ENCODE assay signal across 1 cellular context in the genomic region with DNA sequence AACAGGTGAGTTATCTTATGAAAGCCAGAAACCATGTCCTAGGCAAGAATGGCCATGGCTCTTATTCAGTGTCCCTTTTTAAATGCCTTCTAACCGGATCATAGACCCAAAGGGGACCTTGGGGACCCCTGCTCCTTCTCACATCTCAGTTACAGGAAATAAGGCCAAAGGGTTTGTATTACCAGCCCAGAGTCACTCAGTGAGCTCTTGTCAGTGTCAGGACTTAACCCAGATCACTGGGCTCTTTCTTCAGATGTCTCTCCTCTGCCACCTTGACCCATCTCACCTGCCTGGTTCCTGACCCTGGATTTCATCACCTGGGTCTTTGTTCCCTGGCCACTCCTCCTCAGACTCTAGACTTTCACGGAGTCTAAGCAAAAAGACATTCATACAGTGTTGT.
TF ChIP-seq lines count a peak whose summit lies in the region.

No MANE protein-coding gene starts in this region.

TF ChIP-seq in GM12878, 131 proteins besides CTCF, POLR2A, EP300 and RAD21:
- TF ChIP-seq, protein P1, sequence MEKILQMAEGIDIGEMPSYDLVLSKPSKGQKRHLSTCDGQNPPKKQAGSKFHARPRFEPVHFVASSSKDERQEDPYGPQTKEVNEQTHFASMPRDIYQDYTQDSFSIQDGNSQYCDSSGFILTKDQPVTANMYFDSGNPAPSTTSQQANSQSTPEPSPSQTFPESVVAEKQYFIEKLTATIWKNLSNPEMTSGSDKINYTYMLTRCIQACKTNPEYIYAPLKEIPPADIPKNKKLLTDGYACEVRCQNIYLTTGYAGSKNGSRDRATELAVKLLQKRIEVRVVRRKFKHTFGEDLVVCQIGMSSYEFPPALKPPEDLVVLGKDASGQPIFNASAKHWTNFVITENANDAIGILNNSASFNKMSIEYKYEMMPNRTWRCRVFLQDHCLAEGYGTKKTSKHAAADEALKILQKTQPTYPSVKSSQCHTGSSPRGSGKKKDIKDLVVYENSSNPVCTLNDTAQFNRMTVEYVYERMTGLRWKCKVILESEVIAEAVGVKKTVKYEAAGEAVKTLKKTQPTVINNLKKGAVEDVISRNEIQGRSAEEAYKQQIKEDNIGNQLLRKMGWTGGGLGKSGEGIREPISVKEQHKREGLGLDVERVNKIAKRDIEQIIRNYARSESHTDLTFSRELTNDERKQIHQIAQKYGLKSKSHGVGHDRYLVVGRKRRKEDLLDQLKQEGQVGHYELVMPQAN (conservative IDR thresholded peaks at IDR 0.05), result no peak
- no peak for TF ChIP-seq SMAD5 (IDR thresholded peaks at IDR 0.05; ENCODE audit: low read depth)
- no peak for TF ChIP-seq SMC3 (IDR thresholded peaks at IDR 0.05; ENCODE audit: borderline replicate concordance, low read length)
- no peak for TF ChIP-seq STAT1 (conservative IDR thresholded peaks at IDR 0.05)
- no peak for TF ChIP-seq ZNF622 (IDR thresholded peaks at IDR 0.05)
- no peak for TF ChIP-seq CHD2 (IDR thresholded peaks at IDR 0.05; ENCODE audit: borderline replicate concordance, low read depth, low read length)
- no peak for TF ChIP-seq TARDBP (IDR thresholded peaks at IDR 0.05; ENCODE audit: borderline replicate concordance)
- TF ChIP-seq MYB (IDR thresholded peaks at IDR 0.05; ENCODE audit: borderline replicate concordance, low read depth, low read length), result no peak
- TF ChIP-seq SIX5 (IDR thresholded peaks at IDR 0.05; ENCODE audit: low read depth, low read length, severe bottlenecking), result no peak
